ENCODE assay signal across 19 cellular contexts in the genomic region with DNA sequence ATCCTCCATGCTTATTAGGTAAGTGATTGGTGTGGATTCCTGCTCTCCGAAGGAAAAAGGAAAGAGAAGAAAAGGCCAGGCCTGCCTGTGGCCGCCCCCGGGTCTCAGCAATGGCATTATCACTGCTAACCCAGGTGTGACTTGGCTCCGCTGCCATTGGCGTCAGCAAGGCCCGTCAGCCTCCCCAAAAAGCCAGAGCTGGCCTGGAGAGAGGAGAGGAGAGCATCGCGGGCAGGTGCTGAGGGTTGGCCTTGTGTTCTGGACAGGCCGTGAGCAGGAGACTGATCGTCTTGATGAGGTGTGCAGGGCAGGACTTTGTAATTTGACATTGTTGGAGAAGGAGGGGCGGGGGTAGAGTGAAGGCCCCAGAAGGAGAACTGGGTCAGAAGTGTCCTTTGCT.
A peak's percentile ranks its signal among the peaks of the same experiment; 100 is the strongest.
DNase-seq lines count a peak whose midpoint lies in the region; ATAC-seq and TF ChIP-seq lines count a peak whose summit lies in the region.
"Had no signal": no experiment of that assay in that cellular context is flagged by ENCODE, and none has a peak within 500 bp of the region (broad histone marks: within the 10 kb centered on the region; RNA-seq: fewer than 3 reads in every experiment).

No MANE protein-coding gene starts in this region.

- H4K20me1 ChIP-seq in neural progenitor cell (ENCODE audit: low read depth) = no peaks in the 10 kb centered on the region

- H3K27ac ChIP-seq in neural progenitor cell (no peak overlapping the region), skeletal muscle tissue (ENCODE audit: low read depth, low read length) (peak overlapping the region; percentile 46)
- H3K27ac ChIP-seq: 22Rv1; BLaER1 treated with 17β-estradiol and CSF1 and Interleukin-3, amounts not matched to agents 10 nM and 100 nM; Peyer's patch had no signal

- no peak overlapping the region for H3K9ac ChIP-seq in neural progenitor cell
- no peak overlapping the region for H3K9ac ChIP-seq in skeletal muscle tissue (ENCODE audit: low read depth in 1 of 3, low read length in 3 of 3)
- H3K9ac ChIP-seq: BLaER1 treated with 17β-estradiol and CSF1 and Interleukin-3, amounts not matched to agents 10 nM and 100 nM had no signal

- H3K9me3 Mint-ChIP-seq in neural progenitor cell = peaks cover 8% of the 10 kb centered on the region

- H3K27me3 ChIP-seq in neural progenitor cell (no peaks in the 10 kb centered on the region), skeletal muscle tissue (ENCODE audit: control insufficient read depth in 3 of 3, insufficient read depth in 3 of 3, low read length in 3 of 3) (peaks cover 0 to 15% (median 0%) of the 10 kb centered on the region in 3 donors)
- H3K27me3 ChIP-seq: Peyer's patch had no signal

- peaks cover 26% of the 10 kb centered on the region for H3K4me1 Mint-ChIP-seq in neural progenitor cell

- H3K4me1 ChIP-seq in neural progenitor cell (peaks cover 12% of the 10 kb centered on the region), skeletal muscle tissue (ENCODE audit: control insufficient read depth in 3 of 3, insufficient read depth in 3 of 3, low read length in 3 of 3) (peaks cover 0 to 27% (median 12%) of the 10 kb centered on the region in 3 donors)
- H3K4me1 ChIP-seq: Peyer's patch had no signal

- ATAC-seq in HG03159 (IDR thresholded peaks at IDR 0.05; ENCODE audit: unreplicated experiment) (no peak), GM21737 (IDR thresholded peaks at IDR 0.05; ENCODE audit: unreplicated experiment) (no peak)
- ATAC-seq: HCT116 had no signal

- H3K36me3 Mint-ChIP-seq in neural progenitor cell = no peaks in the 10 kb centered on the region
- H3K36me3 Mint-ChIP-seq: CD4-positive, alpha-beta memory T cell had no signal

- no peaks in the 10 kb centered on the region for H3F3A ChIP-seq in neural progenitor cell (ENCODE audit: low read depth)

- H3K4me3 Mint-ChIP-seq in neural progenitor cell = no peak overlapping the region
- H3K4me3 Mint-ChIP-seq: CD4-positive, alpha-beta memory T cell had no signal

- no peaks in the 10 kb centered on the region for H3K36me3 ChIP-seq in neural progenitor cell
- H3K36me3 ChIP-seq in skeletal muscle tissue (ENCODE audit: control insufficient read depth in 3 of 3, insufficient read depth in 3 of 3, low read length in 3 of 3) = no peaks in the 10 kb centered on the region
- H3K36me3 ChIP-seq: BLaER1 treated with 17β-estradiol and CSF1 and Interleukin-3, amounts not matched to agents 10 nM and 100 nM; Peyer's patch had no signal

- DNase-seq in activated effector memory CD4-positive, alpha-beta T cell treated with anti-CD3 and anti-CD28 coated beads, Interleukin-2, amount 50 U/mL, for 16 hours = peak; percentile 43
- DNase-seq in activated effector memory CD4-positive, alpha-beta T cell treated with Interleukin-2 at 50 U/mL for 16 hours = no peak
- DNase-seq in islet precursor cell = peak; percentile 35
- DNase-seq in neural progenitor cell (ENCODE audit: low spot score) = no peak
- no peak for DNase-seq in SIG-M5 (lab: John Stamatoyannopoulos, UW)
- DNase-seq: ACHN; CD4-positive, alpha-beta memory T cell; GOT3; NCI-H1694; NCI-H2081; NCI-H446; NCI-H526; Peyer's patch had no signal

- no peak for TF ChIP-seq CTCF in neural progenitor cell (IDR thresholded peaks at IDR 0.05)

- H3K9me3 ChIP-seq in neural progenitor cell (ENCODE audit: low read depth) = peaks cover 4% of the 10 kb centered on the region
- no peaks in the 10 kb centered on the region for H3K9me3 ChIP-seq in skeletal muscle tissue (ENCODE audit: control insufficient read depth in 3 of 3, low read length in 3 of 3)
- H3K9me3 ChIP-seq: Peyer's patch had no signal

- no peaks in the 10 kb centered on the region for H3K79me2 ChIP-seq in neural progenitor cell (ENCODE audit: low read depth)

- no peak overlapping the region for H2AFZ ChIP-seq in neural progenitor cell (replicated peaks)

- peak overlapping the region; percentile 7 for H3K27ac Mint-ChIP-seq in neural progenitor cell
- H3K27ac Mint-ChIP-seq: CD4-positive, alpha-beta memory T cell had no signal

- H3K4me2 ChIP-seq in neural progenitor cell = no peak overlapping the region

- peaks cover 7% of the 10 kb centered on the region for H3K27me3 Mint-ChIP-seq in neural progenitor cell (ENCODE audit: insufficient read depth, low read depth)

- no peak overlapping the region for H3K4me3 ChIP-seq in neural progenitor cell
- no peak overlapping the region for H3K4me3 ChIP-seq in skeletal muscle tissue (ENCODE audit: low read length in 3 of 3)
- H3K4me3 ChIP-seq: BLaER1 treated with 17β-estradiol and CSF1 and Interleukin-3, amounts not matched to agents 10 nM and 100 nM; Peyer's patch had no signal

Comparison
In these comparisons a context has a peak if more than half of its experiments do, and no peak if none do; other contexts are left out.
1. DNase-seq: peak in activated effector memory CD4-positive, alpha-beta T cell treated with anti-CD3 and anti-CD28 coated beads, Interleukin-2, amount 50 U/mL, for 16 hours (single experiment) and islet precursor cell (single experiment); none in activated effector memory CD4-positive, alpha-beta T cell treated with Interleukin-2 at 50 U/mL for 16 hours (single experiment), neural progenitor cell (single experiment) and SIG-M5 (single experiment).